11 cellular contexts compared by ENCODE assay signal in the genomic region with DNA sequence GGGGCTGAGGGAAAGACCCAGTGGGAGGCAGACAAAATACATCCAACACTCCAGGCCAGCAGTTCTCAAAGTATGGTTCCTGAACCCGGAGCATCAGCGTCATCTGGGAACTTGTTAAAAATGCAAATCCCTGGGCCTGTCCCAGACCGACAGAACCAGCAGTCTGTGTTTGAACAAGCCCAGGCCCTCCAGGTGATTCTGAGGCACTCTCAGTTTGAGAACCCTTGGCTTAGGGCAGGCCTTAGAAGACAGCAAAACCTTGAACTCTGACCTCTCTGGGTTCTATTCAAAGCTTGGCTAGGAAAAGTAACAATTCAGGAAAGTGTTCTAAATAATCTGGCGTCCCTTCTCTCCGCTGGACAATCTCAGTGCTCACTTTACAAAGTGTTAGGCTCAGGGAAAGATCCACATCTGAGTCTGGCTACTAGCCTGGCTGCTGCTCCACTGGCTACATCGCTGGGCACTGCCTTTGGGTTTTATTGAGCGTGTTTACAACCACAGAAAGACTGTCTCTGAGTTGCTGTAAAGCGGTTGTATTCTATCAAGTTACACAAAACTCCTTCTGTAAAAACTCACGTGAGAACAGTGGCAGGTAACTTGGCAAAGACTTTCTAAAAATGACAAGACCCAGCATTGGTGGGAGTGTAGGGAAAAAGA.
A peak's percentile ranks its signal among the peaks of the same experiment; 100 is the strongest.
DNase-seq lines count a peak whose midpoint lies in the region; ATAC-seq and TF ChIP-seq lines count a peak whose summit lies in the region.
"Had no signal": no experiment of that assay in that cellular context is flagged by ENCODE, and none has a peak within 500 bp of the region (broad histone marks: within the 10 kb centered on the region; RNA-seq: fewer than 3 reads in every experiment).

No MANE protein-coding gene starts in this region.

- peaks cover 60% of the 10 kb centered on the region for H3K4me1 Mint-ChIP-seq in CD14-positive monocyte
- peaks cover 83% of the 10 kb centered on the region for H3K4me1 Mint-ChIP-seq in activated naive CD8-positive, alpha-beta T cell treated with anti-CD3 and anti-CD28 coated beads, Interleukin-2, amount 50 U/mL, for 24 hours
- H3K4me1 Mint-ChIP-seq in naive thymus-derived CD8-positive, alpha-beta T cell, result peaks cover 17 to 62% (median 47%) of the 10 kb centered on the region in 4 donors

- H3K27ac Mint-ChIP-seq in CD14-positive monocyte, result peak overlapping the region; percentile 96 to 99 (median 98)
- H3K27ac Mint-ChIP-seq in activated naive CD8-positive, alpha-beta T cell treated with anti-CD3 and anti-CD28 coated beads, Interleukin-2, amount 50 U/mL, for 24 hours, result peak overlapping the region; percentile 92
- H3K27ac Mint-ChIP-seq in naive thymus-derived CD8-positive, alpha-beta T cell, result no peak overlapping the region
- H3K27ac Mint-ChIP-seq: CD8-positive, alpha-beta T cell had no signal

- POLR2A ChIA-PET in naive thymus-derived CD8-positive, alpha-beta T cell (lab: Charles Lee), result no interaction called here

- peaks cover 0 to 2% of the 10 kb centered on the region in 2 donors for H3K36me3 Mint-ChIP-seq in CD14-positive monocyte
- H3K36me3 Mint-ChIP-seq in activated naive CD8-positive, alpha-beta T cell treated with anti-CD3 and anti-CD28 coated beads, Interleukin-2, amount 50 U/mL, for 24 hours (ENCODE audit: low read depth), result peaks cover 4% of the 10 kb centered on the region
- H3K36me3 Mint-ChIP-seq in naive thymus-derived CD8-positive, alpha-beta T cell, result no peaks in the 10 kb centered on the region
- H3K36me3 Mint-ChIP-seq: CD8-positive, alpha-beta T cell had no signal

- H3K27ac ChIP-seq in SJCRH30, result no peak overlapping the region

- no peak for TF ChIP-seq CTCF in CD14-positive monocyte (IDR thresholded peaks at IDR 0.05)

- peaks cover 0 to 7% (median 0%) of the 10 kb centered on the region in 3 donors for H3K27me3 Mint-ChIP-seq in CD14-positive monocyte (ENCODE audit: low read depth in 3 of 3)
- peaks cover 2% of the 10 kb centered on the region for H3K27me3 Mint-ChIP-seq in activated naive CD8-positive, alpha-beta T cell treated with anti-CD3 and anti-CD28 coated beads, Interleukin-2, amount 50 U/mL, for 24 hours
- H3K27me3 Mint-ChIP-seq in naive thymus-derived CD8-positive, alpha-beta T cell, result peaks cover 0 to 6% (median 0%) of the 10 kb centered on the region in 5 donors

- intact Hi-C loops in CD14-positive monocyte (cut with micrococcal nuclease), result no loop called here

- H3K27me3 ChIP-seq in SJCRH30, result no peaks in the 10 kb centered on the region

- no peaks in the 10 kb centered on the region for H3K9me3 ChIP-seq in SJCRH30 (replicated peaks)

- H3K4me1 ChIP-seq in SJCRH30, result no peaks in the 10 kb centered on the region

- H3K4me3 Mint-ChIP-seq in CD14-positive monocyte, result peak overlapping the region in 1 of 2 donors; percentile 76
- peak overlapping the region; percentile 36 for H3K4me3 Mint-ChIP-seq in activated naive CD8-positive, alpha-beta T cell treated with anti-CD3 and anti-CD28 coated beads, Interleukin-2, amount 50 U/mL, for 24 hours
- peak overlapping the region in 1 of 10 donors; percentile 52 for H3K4me3 Mint-ChIP-seq in naive thymus-derived CD8-positive, alpha-beta T cell
- H3K4me3 Mint-ChIP-seq: CD8-positive, alpha-beta T cell had no signal

- ATAC-seq in GM19035 (IDR thresholded peaks at IDR 0.05; ENCODE audit: unreplicated experiment), result peak; percentile 22
- peak; percentile 17 for ATAC-seq in HG03060 (IDR thresholded peaks at IDR 0.05; ENCODE audit: low read depth, unreplicated experiment)
- ATAC-seq in activated naive CD8-positive, alpha-beta T cell treated with anti-CD3 and anti-CD28 coated beads, Interleukin-2, amount 50 U/mL, for 24 hours, result no peak
- no peak for ATAC-seq in naive thymus-derived CD8-positive, alpha-beta T cell
- ATAC-seq: CD8-positive, alpha-beta T cell had no signal

- H3K36me3 ChIP-seq in SJCRH30, result no peaks in the 10 kb centered on the region

- H3K4me3 ChIP-seq in SJCRH30, result no peak overlapping the region

- DNase-seq in CD14-positive monocyte (ENCODE audit: low spot score) (no peak), dedifferentiated amniotic fluid mesenchymal stem cell (ENCODE audit: extremely low spot score) (no peak), SJCRH30 (no peak), NCI-H510A treated with DMSO at 0.1 percent for 48 hours (lab: John Stamatoyannopoulos, UW) (no peak)
- no peak for DNase-seq in activated naive CD8-positive, alpha-beta T cell treated with anti-CD3 and anti-CD28 coated beads, Interleukin-2, amount 50 U/mL, for 24 hours
- DNase-seq in naive thymus-derived CD8-positive, alpha-beta T cell, result no peak
- DNase-seq: amniotic stem cell; CD8-positive, alpha-beta T cell; NCI-H2107 had no signal

- H3K9me3 Mint-ChIP-seq in CD14-positive monocyte, result peaks cover 0 to 2% (median 0%) of the 10 kb centered on the region in 7 donors
- H3K9me3 Mint-ChIP-seq in activated naive CD8-positive, alpha-beta T cell treated with anti-CD3 and anti-CD28 coated beads, Interleukin-2, amount 50 U/mL, for 24 hours, result peaks cover 9% of the 10 kb centered on the region
- no peaks in the 10 kb centered on the region for H3K9me3 Mint-ChIP-seq in naive thymus-derived CD8-positive, alpha-beta T cell
- H3K9me3 Mint-ChIP-seq: CD8-positive, alpha-beta T cell had no signal

Comparison
In these comparisons a context has a peak if more than half of its experiments do, and no peak if none do; other contexts are left out.
1. H3K27ac Mint-ChIP-seq: peak in CD14-positive monocyte (7 of 7) and activated naive CD8-positive, alpha-beta T cell treated with anti-CD3 and anti-CD28 coated beads, Interleukin-2, amount 50 U/mL, for 24 hours (single experiment); none in naive thymus-derived CD8-positive, alpha-beta T cell (0 of 10).
2. ATAC-seq: peak in GM19035 (single experiment) and HG03060 (single experiment); none in activated naive CD8-positive, alpha-beta T cell treated with anti-CD3 and anti-CD28 coated beads, Interleukin-2, amount 50 U/mL, for 24 hours (single experiment) and naive thymus-derived CD8-positive, alpha-beta T cell (0 of 2).